Comparison of ENCODE assay signal across 8 cellular contexts in genomic region chr6:147507162-147508072, GRCh38. TPM values are rescaled to one million over a fixed set of nuclear protein-coding genes. Genes with fewer than 3 reads are reported as not detected.
DNase-seq lines count a peak whose midpoint lies in the region; ATAC-seq and TF ChIP-seq lines count a peak whose summit lies in the region.

No MANE protein-coding gene starts in this region.

- POLR2A ChIA-PET in Caco-2 (lab: Charles Lee), result interaction anchor here (1.0 kb wide), 1 partner anchor 596 kb away, joined by 6 read pairs; no protein-coding TSS in a partner anchor

- TF ChIP-seq CTCF in Caco-2 (IDR thresholded peaks at IDR 0.05; ENCODE audit: insufficient read depth in 1 of 2, low read depth in 1 of 2, low read length in 1 of 2, severe bottlenecking in 1 of 2, unreplicated experiment in 1 of 2), result no peak
- no peak for TF ChIP-seq CTCF in WERI-Rb-1 (IDR thresholded peaks at IDR 0.05; ENCODE audit: low read depth, low read length)
- TF ChIP-seq CTCF in fibroblast of the aortic adventitia (IDR thresholded peaks at IDR 0.05; ENCODE audit: insufficient read depth, low read length), result no peak
- no peak for TF ChIP-seq CTCF in omental fat pad (IDR thresholded peaks at IDR 0.05)

- H3K4me3 Mint-ChIP-seq in Caco-2 (ENCODE audit: unreplicated experiment), result peak overlapping the region; percentile 87

- peaks cover 17% of the 10 kb centered on the region for H3K4me1 Mint-ChIP-seq in Caco-2 (ENCODE audit: low read depth, unreplicated experiment)

- no peak overlapping the region for H3K27ac Mint-ChIP-seq in Caco-2 (ENCODE audit: unreplicated experiment)

- ATAC-seq in HG02798 (IDR thresholded peaks at IDR 0.05; ENCODE audit: poor library complexity, unreplicated experiment) (peak; percentile 0), omental fat pad (ENCODE audit: low FRiP score) (peak; percentile 19), GM19023 (IDR thresholded peaks at IDR 0.05; ENCODE audit: unreplicated experiment) (no peak), GM21825 (IDR thresholded peaks at IDR 0.05; ENCODE audit: unreplicated experiment) (no peak)

- H3K9me3 ChIP-seq in Caco-2 (no peaks in the 10 kb centered on the region; the same call in 1 of the 2 replicates), WERI-Rb-1 (ENCODE audit: severe bottlenecking) (no peaks in the 10 kb centered on the region)

- H3K27me3 ChIP-seq in Caco-2 (replicated peaks; ENCODE audit: control insufficient read depth, insufficient read depth, low read length) (no peaks in the 10 kb centered on the region; the same call in 1 of the 2 replicates), WERI-Rb-1 (ENCODE audit: insufficient read depth, low read depth, severe bottlenecking) (peaks cover 13% of the 10 kb centered on the region)

- DNase-seq in Caco-2 (peak in 1 of 2 experiments; percentile 25), WERI-Rb-1 (peak; percentile 17), fibroblast of the aortic adventitia (ENCODE audit: low read depth) (peak; percentile 1), omental fat pad (ENCODE audit: low spot score) (no peak), posterior vena cava (ENCODE audit: low spot score) (no peak)

- no peak overlapping the region for H3K27ac ChIP-seq in WERI-Rb-1

- peaks cover 8% of the 10 kb centered on the region; the same call in 1 of the 2 replicates for H3K4me1 ChIP-seq in Caco-2

- H3K36me3 Mint-ChIP-seq in Caco-2 (ENCODE audit: insufficient read depth, unreplicated experiment), result no peaks in the 10 kb centered on the region

- CTCF ChIA-PET in Caco-2 (lab: Charles Lee), result interaction anchor here (0.5 to 2.1 kb wide), 10 partner anchors 45 to 957 kb away, joined by 3 to 10 read pairs (median 5); no protein-coding TSS in a partner anchor

- no TSS peak for BruUV-seq in Caco-2 (replicated peaks; lab: Mats Ljungman, UMichigan)

- H3K27me3 Mint-ChIP-seq in Caco-2 (ENCODE audit: insufficient read depth, unreplicated experiment), result no peaks in the 10 kb centered on the region

- H3K36me3 ChIP-seq in Caco-2 (ENCODE audit: control insufficient read depth, insufficient read depth, low read length), result no peaks in the 10 kb centered on the region
- no peaks in the 10 kb centered on the region for H3K36me3 ChIP-seq in WERI-Rb-1

- intact Hi-C loops in Caco-2 (cut with micrococcal nuclease; ENCODE audit: unreplicated experiment), result loop anchor here (1.0 to 10.0 kb wide), 7 partner anchors 117 to 743 kb away; no protein-coding TSS in a partner anchor
- intact Hi-C loops in posterior vena cava (cut with DNase I), result loop anchor here (2.0 to 5.0 kb wide), 2 partner anchors 659 to 660 kb away; no protein-coding TSS in a partner anchor

- H3K9me3 Mint-ChIP-seq in Caco-2 (ENCODE audit: unreplicated experiment), result no peaks in the 10 kb centered on the region

- H3K4me3 ChIP-seq in Caco-2 (ENCODE audit: low read depth, low read length) (peak overlapping the region; percentile 79), WERI-Rb-1 (ENCODE audit: low read depth, low read length) (peak overlapping the region; percentile 70), fibroblast of the aortic adventitia (ENCODE audit: low read depth, low read length) (peak overlapping the region; percentile 67)

RNA-seq across cellular contexts. Expression of gene SAMD5, which starts 1.1 kb away (rescaled TPM):
- 13.4 and 14.0 TPM in 2 replicates for total RNA-seq in Caco-2 (2022)
- total RNA-seq in fibroblast of the aortic adventitia (ENCODE audit: low replicate concordance), result 0.09 and 0.16 TPM in 2 replicates
- 1 to 10 TPM in 2 of 4 donors, under 1 TPM in 2; 0.69 to 3.3 (median 1.8) TPM for total RNA-seq in omental fat pad
- total RNA-seq in posterior vena cava, result 1 to 10 TPM; 1.2 to 1.9 TPM

Comparison
In these comparisons a context has a peak if more than half of its experiments do, and no peak if none do; other contexts are left out.
1. DNase-seq: peak in WERI-Rb-1 (single experiment) and fibroblast of the aortic adventitia (single experiment); none in omental fat pad (single experiment) and posterior vena cava (single experiment).
2. ATAC-seq: peak in HG02798 (single experiment) and omental fat pad (single experiment); none in GM19023 (single experiment) and GM21825 (single experiment).
3. Peak in every context shown above with its lines, with median percentiles within 50 percentile points of each other: H3K4me3 ChIP-seq.